In genomic region chr14:69191340-69192111, GRCh38 we compare ENCODE assay signal across 8 cellular contexts. TPM values are rescaled to one million over a fixed set of nuclear protein-coding genes. Genes with fewer than 3 reads are reported as not detected.
DNase-seq lines count a peak whose midpoint lies in the region; ATAC-seq and TF ChIP-seq lines count a peak whose summit lies in the region.

EXD2 (plus strand) TSS chr14:69191498; CDS start chr14:69209471, 17,973 bp downstream.

- in situ Hi-C loops in KBM-7 (cut with MboI; ENCODE audit: low pct_unique_long_range_greater_than_20kb, low sequenced_read_pairs), result no loop called here

- DNase-seq in DMS114 treated with DMSO at 0.1 percent for 48 hours (lab: John Stamatoyannopoulos, UW; ENCODE audit: unreplicated experiment) (peak; percentile 75), KBM-7 (peak; percentile 87), RKO (ENCODE audit: low spot score) (peak; percentile 88), fibroblast of the aortic adventitia (ENCODE audit: low read depth) (peak; percentile 71)
- peak; percentile 61 for DNase-seq in activated effector memory CD4-positive, alpha-beta T cell treated with Interleukin-2 at 50 U/mL for 16 hours
- peak; percentile 79 for DNase-seq in natural killer cell treated with Interleukin-12 subunit alpha and Interleukin-12 subunit beta and Interleukin-15 and Interleukin-18, amount 100 ng/mL, for 72 hours (ENCODE audit: low spot score)
- DNase-seq in stimulated activated naive CD8-positive, alpha-beta T cell treated with anti-CD3 and anti-CD28 coated beads, Interleukin-15, Interleukin-2, amounts not matched to agents 100 U/mL and 50 U/mL, for 24 hours, result peak; percentile 81

- peak within 1 kb of the TSS; percentile 63 to 95 for H3K27ac Mint-ChIP-seq in natural killer cell treated with Interleukin-12 subunit alpha and Interleukin-12 subunit beta and Interleukin-15 and Interleukin-18, amount 100 ng/mL, for 72 hours

- H3K36me3 Mint-ChIP-seq in natural killer cell treated with Interleukin-12 subunit alpha and Interleukin-12 subunit beta and Interleukin-15 and Interleukin-18, amount 100 ng/mL, for 72 hours, result no peaks in the 10 kb centered on the region

- peaks cover 7 to 8% of the 10 kb centered on the region in 2 donors for H3K27me3 Mint-ChIP-seq in natural killer cell treated with Interleukin-12 subunit alpha and Interleukin-12 subunit beta and Interleukin-15 and Interleukin-18, amount 100 ng/mL, for 72 hours

- H3K4me3 ChIP-seq in fibroblast of the aortic adventitia (ENCODE audit: low read depth, low read length), result peak within 1 kb of the TSS; percentile 90

- ATAC-seq in GM21576 (IDR thresholded peaks at IDR 0.05; ENCODE audit: unreplicated experiment), result peak; percentile 86
- peak; percentile 88 to 91 for ATAC-seq in natural killer cell treated with Interleukin-12 subunit alpha and Interleukin-12 subunit beta and Interleukin-15 and Interleukin-18, amount 100 ng/mL, for 72 hours
- ATAC-seq in stimulated activated naive CD8-positive, alpha-beta T cell treated with anti-CD3 and anti-CD28 coated beads, Interleukin-15, Interleukin-2, amounts not matched to agents 100 U/mL and 50 U/mL, for 24 hours, result peak; percentile 93

- H3K9me3 Mint-ChIP-seq in natural killer cell treated with Interleukin-12 subunit alpha and Interleukin-12 subunit beta and Interleukin-15 and Interleukin-18, amount 100 ng/mL, for 72 hours, result no peaks in the 10 kb centered on the region

- TF ChIP-seq CTCF in fibroblast of the aortic adventitia (IDR thresholded peaks at IDR 0.05; ENCODE audit: insufficient read depth, low read length), result no peak

- peak within 1 kb of the TSS; percentile 93 for H3K4me3 Mint-ChIP-seq in natural killer cell treated with Interleukin-12 subunit alpha and Interleukin-12 subunit beta and Interleukin-15 and Interleukin-18, amount 100 ng/mL, for 72 hours

- H3K4me1 Mint-ChIP-seq in natural killer cell treated with Interleukin-12 subunit alpha and Interleukin-12 subunit beta and Interleukin-15 and Interleukin-18, amount 100 ng/mL, for 72 hours (ENCODE audit: low read depth in 2 of 2), result peaks cover 10 to 16% of the 10 kb centered on the region in 2 donors

RNA-seq across cellular contexts. Expression of gene EXD2, which starts in this region (rescaled TPM):
- 10.8 and 12.1 TPM in 2 replicates for total RNA-seq in fibroblast of the aortic adventitia (ENCODE audit: low replicate concordance)
- 10 to 100 TPM in 1 of 2 donors, 1 to 10 TPM in 1; 8.7 to 10.4 TPM for total RNA-seq in natural killer cell treated with Interleukin-12 subunit alpha and Interleukin-12 subunit beta and Interleukin-15 and Interleukin-18, amount 100 ng/mL, for 72 hours

Comparison
In these comparisons a context has a peak if more than half of its experiments do, and no peak if none do; other contexts are left out.
1. Peak in every context shown above with its lines: DNase-seq, ATAC-seq and H3K4me3 ChIP-seq.